In the genomic region with DNA sequence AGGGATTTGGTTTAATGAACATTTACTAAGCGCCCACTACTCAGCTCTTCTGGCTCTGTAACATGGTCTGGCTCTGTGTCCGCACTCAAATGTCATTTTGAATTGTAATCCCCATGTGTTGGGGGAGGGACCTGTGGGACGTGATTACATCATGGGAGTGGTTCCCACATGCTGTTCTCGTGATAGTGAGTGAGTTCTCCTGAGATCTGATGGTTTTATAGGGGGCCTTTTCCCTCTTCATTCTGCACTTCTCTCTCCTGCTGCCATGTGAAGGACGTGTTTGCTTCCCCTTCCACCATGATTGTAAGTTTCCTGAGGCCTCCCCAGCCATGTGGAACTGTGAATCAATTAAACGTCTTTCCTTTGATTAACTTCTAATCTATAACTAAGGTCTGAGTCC, we compare ENCODE assay signal across 12 cellular contexts. TPM values are rescaled to one million over a fixed set of nuclear protein-coding genes. Genes with fewer than 3 reads are reported as not detected.
DNase-seq lines count a peak whose midpoint lies in the region; ATAC-seq, FAIRE-seq and TF ChIP-seq lines count a peak whose summit lies in the region.
"Not testable (repeated sequence)": the region's sequence is repeated elsewhere in the genome, so short reads cannot be mapped to it uniquely, and the experiment has no call there.
"Had no signal": no experiment of that assay in that cellular context is flagged by ENCODE, and none has a peak within 500 bp of the region (broad histone marks: within the 10 kb centered on the region; RNA-seq: fewer than 3 reads in every experiment).

No MANE protein-coding gene starts in this region.

- peaks cover 9 to 16% of the 10 kb centered on the region in 2 donors for H3K4me1 ChIP-seq in ascending aorta
- peaks cover 0 to 39% (median 23%) of the 10 kb centered on the region in 3 donors for H3K4me1 ChIP-seq in esophagus squamous epithelium
- peaks cover 8 to 38% (median 17%) of the 10 kb centered on the region in 9 donors for H3K4me1 ChIP-seq in heart right ventricle
- peaks cover 13 to 15% of the 10 kb centered on the region in 2 donors for H3K4me1 ChIP-seq in kidney (ENCODE audit: control insufficient read depth in 1 of 2, insufficient read depth in 1 of 2, low read depth in 1 of 2, low read length in 2 of 2)
- H3K4me1 ChIP-seq in psoas muscle: peaks cover 39% of the 10 kb centered on the region
- peaks cover 25 to 42% of the 10 kb centered on the region in 2 donors for H3K4me1 ChIP-seq in thoracic aorta (ENCODE audit: control insufficient read depth in 1 of 2, low read depth in 2 of 2)

- ATAC-seq in heart right ventricle: peak in 2 of 8 donors; percentile 32 to 58
- peak in 3 of 4 donors; percentile 50 to 73 (median 72) for ATAC-seq in psoas muscle
- not testable (repeated sequence) for ATAC-seq in thoracic aorta (ENCODE audit: insufficient number of reproducible peaks, low FRiP score, low read depth)

- H3K27ac ChIP-seq in ascending aorta (peak overlapping the region; percentile 93 to 95), esophagus squamous epithelium (peak overlapping the region in 3 of 4 donors; percentile 45 to 84 (median 62)), heart right ventricle (peak overlapping the region in 8 of 10 donors; percentile 61 to 84 (median 73)), kidney (ENCODE audit: low read depth in 2 of 2, low read length in 2 of 2) (peak overlapping the region; percentile 17 to 46), psoas muscle (peak overlapping the region; percentile 86), thoracic aorta (peak overlapping the region; percentile 86 to 96)

- WGBS in esophagus squamous epithelium, 2 donors: 73% methylated on average over 5 to 6 of the region's 6 CpGs
- WGBS in heart right ventricle, 2 donors: 76 to 78% methylated on average over 6 of the region's 6 CpGs
- 51 to 83% (median 57%) methylated on average over 6 of the region's 6 CpGs for WGBS in psoas muscle, 3 donors

- not testable (repeated sequence) for TF ChIP-seq POLR2A in esophagus squamous epithelium (IDR thresholded peaks at IDR 0.05)

- H3K9me3 ChIP-seq in ascending aorta; esophagus squamous epithelium; heart right ventricle; kidney (ENCODE audit: control insufficient read depth in 1 of 2, low read length in 2 of 2); psoas muscle; thoracic aorta: not testable (repeated sequence)

- not testable (repeated sequence) for H3K36me3 ChIP-seq in ascending aorta; esophagus squamous epithelium; heart right ventricle; kidney (ENCODE audit: control insufficient read depth in 1 of 2, insufficient read depth in 2 of 2, low read length in 2 of 2); psoas muscle (ENCODE audit: insufficient read depth in 1 of 2, low read depth in 1 of 2); thoracic aorta

- H3K9ac ChIP-seq in kidney (ENCODE audit: low read length in 2 of 2): not testable (repeated sequence)

- peak; percentile 49 for DNase-seq in SK-MEL-5 (ENCODE audit: low read depth, low spot score)
- DNase-seq in ascending aorta (ENCODE audit: low spot score in 2 of 2): peak in 1 of 2 donors; percentile 68
- not testable (repeated sequence) for DNase-seq in esophagus squamous epithelium (lab: John Stamatoyannopoulos, UW); heart right ventricle; kidney; psoas muscle; thoracic aorta (ENCODE audit: low spot score)

- intact Hi-C loops in ascending aorta (cut with DNase I); esophagus squamous epithelium (cut with DNase I); kidney (cut with DNase I); psoas muscle (cut with DNase I): not testable (repeated sequence)
- intact Hi-C loops in heart right ventricle (cut with DNase I): loop anchor here in 1 of 10 donors (10.0 kb wide), 1 partner anchor 74 kb away; no protein-coding TSS in a partner anchor

- in situ Hi-C loops in SK-MEL-5 (cut with HindIII; ENCODE audit: low pct_unique_long_range_greater_than_20kb, low sequenced_read_pairs): not testable (repeated sequence)

- H3K4me3 ChIP-seq in ascending aorta; esophagus squamous epithelium; heart right ventricle; kidney (ENCODE audit: low read length in 2 of 2); psoas muscle; thoracic aorta: not testable (repeated sequence)

- not testable (repeated sequence) for TF ChIP-seq CTCF in ascending aorta (IDR thresholded peaks at IDR 0.05); esophagus squamous epithelium (IDR thresholded peaks at IDR 0.05); heart right ventricle (IDR thresholded peaks at IDR 0.05); kidney (IDR thresholded peaks at IDR 0.05; ENCODE audit: borderline replicate concordance, extremely low read depth, insufficient read depth); psoas muscle (IDR thresholded peaks at IDR 0.05); thoracic aorta (IDR thresholded peaks at IDR 0.05)

- FAIRE-seq in kidney (lab: Jason Lieb, UNC): not testable (repeated sequence)

- H3K27me3 ChIP-seq in ascending aorta; esophagus squamous epithelium; heart right ventricle; psoas muscle (ENCODE audit: insufficient read depth in 3 of 3, low read length in 2 of 3); thoracic aorta (replicated peaks; ENCODE audit: insufficient read depth): not testable (repeated sequence)

RNA-seq across cellular contexts. Expression of gene ADIRF, which starts 12.7 kb away (rescaled TPM):
- total RNA-seq in SK-MEL-5 (2014; rRNA removed; shearing (Covaris generic)): not detected in 2 replicates
- not detected in 2 replicates for polyA plus RNA-seq in SK-MEL-5 (2015; cell fraction: cytosol; rRNA removed)
- polyA plus RNA-seq in SK-MEL-5 (2015; cell fraction: nucleus; rRNA removed): not detected in 2 replicates
- total RNA-seq in ascending aorta: 882 TPM
- total RNA-seq in esophagus squamous epithelium: 10 to 100 TPM; 23.8 to 74.4 (median 47.4) TPM
- total RNA-seq in heart right ventricle: 100 to 1,000 TPM in 1 of 10 donors, 10 to 100 TPM in 9; 18.5 to 113 (median 40.4) TPM
- polyA plus RNA-seq in heart right ventricle: 100 to 1,000 TPM; 174 to 234 TPM
- 357 TPM for total RNA-seq in kidney
- 897 TPM for polyA plus RNA-seq in kidney (ENCODE audit: insufficient read depth, low read depth, low replicate concordance)
- total RNA-seq in psoas muscle: 10 to 100 TPM; 19.1 to 37.8 (median 26.7) TPM
- 10 to 100 TPM; 34.9 to 69.5 (median 42.5) TPM for polyA plus RNA-seq in psoas muscle
- total RNA-seq in thoracic aorta: 100 to 1,000 TPM; 318 to 644 TPM
- total RNA-seq: A673; CD4-positive, alpha-beta memory T cell; Daoy; G401 had no signal

RNA-seq across cellular contexts. Expression of gene SNCG, which starts 22.6 kb away (rescaled TPM):
- 0.83 TPM in 1 of 2 replicates, not detected in the other for total RNA-seq in SK-MEL-5 (2014; rRNA removed; shearing (Covaris generic))
- polyA plus RNA-seq in SK-MEL-5 (2015; cell fraction: cytosol; rRNA removed): not detected in 2 replicates
- polyA plus RNA-seq in SK-MEL-5 (2015; cell fraction: nucleus; rRNA removed): not detected in 2 replicates
- total RNA-seq in ascending aorta (250 TPM), esophagus squamous epithelium (10 to 100 TPM in 2 of 4 donors, 1 to 10 TPM in 2; 5.3 to 32.4 (median 11.4) TPM), heart right ventricle (10 to 100 TPM in 9 of 10 donors, 1 to 10 TPM in 1; 9.4 to 21.4 (median 12.6) TPM), kidney (41.3 TPM), psoas muscle (10 to 100 TPM in 1 of 4 donors, 1 to 10 TPM in 3; 5.8 to 11.9 (median 9.0) TPM), thoracic aorta (100 to 1,000 TPM in 1 of 2 donors, 10 to 100 TPM in 1; 50.9 to 167 TPM)
- polyA plus RNA-seq in heart right ventricle (10 to 100 TPM; 35.2 to 68.0 TPM), kidney (ENCODE audit: insufficient read depth, low read depth, low replicate concordance) (92.8 TPM), psoas muscle (10 to 100 TPM; 11.0 to 21.3 (median 14.8) TPM)
- total RNA-seq: A673; CD4-positive, alpha-beta memory T cell had no signal
- polyA plus RNA-seq: CD4-positive, alpha-beta memory T cell had no signal

RNA-seq across cellular contexts. Expression of gene MMRN2, which starts 23.6 kb away (rescaled TPM):
- total RNA-seq in SK-MEL-5 (2014; rRNA removed; shearing (Covaris generic)): 0.08 TPM in 1 of 2 replicates, not detected in the other
- polyA plus RNA-seq in SK-MEL-5 (2015; cell fraction: cytosol; rRNA removed): 0.04 TPM in 2 replicates
- not detected in 2 replicates for polyA plus RNA-seq in SK-MEL-5 (2015; cell fraction: nucleus; rRNA removed)
- 282 TPM for total RNA-seq in ascending aorta
- 10 to 100 TPM in 2 of 4 donors, 1 to 10 TPM in 2; 3.4 to 18.1 (median 11.0) TPM for total RNA-seq in esophagus squamous epithelium
- 10 to 100 TPM; 23.4 to 43.2 (median 36.2) TPM for total RNA-seq in heart right ventricle
- 10 to 100 TPM; 22.5 to 31.7 TPM for polyA plus RNA-seq in heart right ventricle
- 65.9 TPM for total RNA-seq in kidney
- polyA plus RNA-seq in kidney (ENCODE audit: insufficient read depth, low read depth, low replicate concordance): 19.9 TPM
- total RNA-seq in psoas muscle: 10 to 100 TPM; 16.4 to 29.0 (median 21.3) TPM
- polyA plus RNA-seq in psoas muscle: 10 to 100 TPM; 12.0 to 15.4 (median 15.2) TPM
- 10 to 100 TPM; 49.4 to 55.0 TPM for total RNA-seq in thoracic aorta
- total RNA-seq: A673 had no signal

RNA-seq across cellular contexts. Expression of gene FAM25A, which starts 39.1 kb away (rescaled TPM):
- not detected in 2 replicates for total RNA-seq in SK-MEL-5 (2014; rRNA removed; shearing (Covaris generic))
- not detected in 2 replicates for polyA plus RNA-seq in SK-MEL-5 (2015; cell fraction: cytosol; rRNA removed)
- not detected in 2 replicates for polyA plus RNA-seq in SK-MEL-5 (2015; cell fraction: nucleus; rRNA removed)
- not detected for total RNA-seq in ascending aorta
- 100 to 1,000 TPM in 2 of 4 donors, 10 to 100 TPM in 2; 57.1 to 371 (median 225) TPM for total RNA-seq in esophagus squamous epithelium
- not detected for total RNA-seq in heart right ventricle
- not detected for polyA plus RNA-seq in heart right ventricle
- total RNA-seq in kidney: not detected
- not detected for polyA plus RNA-seq in kidney (ENCODE audit: insufficient read depth, low read depth, low replicate concordance)
- total RNA-seq in psoas muscle: not detected
- under 1 TPM in 1 of 3 donors, not detected in 2; 0.82 TPM for polyA plus RNA-seq in psoas muscle
- total RNA-seq in thoracic aorta: not detected
- total RNA-seq: A673; CD4-positive, alpha-beta memory T cell; Daoy; G401; HT-29 had no signal
- polyA plus RNA-seq: CD4-positive, alpha-beta memory T cell had no signal

Comparison
In these comparisons a context has a peak if more than half of its experiments do, and no peak if none do; other contexts are left out.
1. H3K27ac ChIP-seq: peak in every context shown above with its lines; median percentile 94 in ascending aorta; 91 in thoracic aorta; 86 in psoas muscle; 73 in heart right ventricle; 62 in esophagus squamous epithelium; 32 in kidney.
2. RNA of gene ADIRF, which starts 12.7 kb away (total RNA-seq): 882 TPM in ascending aorta (single experiment), 318 to 644 TPM in thoracic aorta, 357 TPM in kidney (single experiment), 23.8 to 74.4 TPM in esophagus squamous epithelium, 18.5 to 113 TPM in heart right ventricle and 19.1 to 37.8 TPM in psoas muscle; not detected in SK-MEL-5; every median in the first group is over 10 times any median in the second.